Comparison of ENCODE assay signal across 17 cellular contexts in genomic region chr1:117567435-117567834, GRCh38.
"Had no signal": no experiment of that assay in that cellular context is flagged by ENCODE, and none has a peak within 500 bp of the region (broad histone marks: within the 10 kb centered on the region; RNA-seq: fewer than 3 reads in every experiment).

No MANE protein-coding gene starts in this region.

- DNase-seq: activated CD4-positive, alpha-beta T cell treated with anti-CD3 and anti-CD28 coated beads for 1 hour; activated gamma-delta T cell; activated T-cell treated with anti-CD3 and anti-CD28 coated beads, Interleukin-2, amount 50 U/mL, for 4 hours; immature natural killer cell; mesendoderm; nucleus accumbens; posterior cingulate gyrus; right cardiac atrium; T-helper 2 cell; WERI-Rb-1 had no signal

- ATAC-seq: activated T-cell treated with anti-CD3 and anti-CD28 coated beads, Interleukin-2, amount 50 U/mL, for 4 hours had no signal

- H3K27me3 ChIP-seq: ascending aorta, tibial nerve had no signal

- H3K27ac Mint-ChIP-seq: immature natural killer cell; nephron; stimulated activated naive CD8-positive, alpha-beta T cell treated with anti-CD3 and anti-CD28 coated beads, Interleukin-15, Interleukin-2, amounts not matched to agents 100 ng/mL and 50 ng/mL, for 24 hours had no signal

- H3K9me3 Mint-ChIP-seq: activated naive CD4-positive, alpha-beta T cell treated with anti-CD3 and anti-CD28 coated beads, Interleukin-2, amount 50 U/mL, for 24 hours; activated T-cell treated with anti-CD3 and anti-CD28 coated beads, Interleukin-2, amount 50 U/mL, for 4 hours; central memory CD8-positive, alpha-beta T cell; immature natural killer cell; nephron; stimulated activated naive CD8-positive, alpha-beta T cell treated with anti-CD3 and anti-CD28 coated beads, Interleukin-15, Interleukin-2, amounts not matched to agents 100 ng/mL and 50 ng/mL, for 24 hours had no signal

- H3K4me3 ChIP-seq: ascending aorta, coronary artery, tibial nerve had no signal

- H3K9me3 ChIP-seq: ascending aorta, tibial nerve had no signal

- H3K4me1 ChIP-seq: ascending aorta had no signal

- H3K4me3 Mint-ChIP-seq: activated naive CD4-positive, alpha-beta T cell treated with anti-CD3 and anti-CD28 coated beads, Interleukin-2, amount 50 U/mL, for 24 hours; activated T-cell treated with anti-CD3 and anti-CD28 coated beads, Interleukin-2, amount 50 U/mL, for 4 hours; central memory CD8-positive, alpha-beta T cell; immature natural killer cell; nephron; stimulated activated naive CD8-positive, alpha-beta T cell treated with anti-CD3 and anti-CD28 coated beads, Interleukin-15, Interleukin-2, amounts not matched to agents 100 ng/mL and 50 ng/mL, for 24 hours had no signal

- H3K36me3 ChIP-seq: ascending aorta, tibial nerve, WERI-Rb-1 had no signal

- H3K27ac ChIP-seq: ascending aorta, coronary artery, tibial nerve, WERI-Rb-1 had no signal

- H3K36me3 Mint-ChIP-seq: activated naive CD4-positive, alpha-beta T cell treated with anti-CD3 and anti-CD28 coated beads, Interleukin-2, amount 50 U/mL, for 24 hours; immature natural killer cell had no signal

- H3K27me3 Mint-ChIP-seq: activated naive CD4-positive, alpha-beta T cell treated with anti-CD3 and anti-CD28 coated beads, Interleukin-2, amount 50 U/mL, for 24 hours; central memory CD8-positive, alpha-beta T cell had no signal
